ENCODE assay signal across 1 cellular context in the genomic region with DNA sequence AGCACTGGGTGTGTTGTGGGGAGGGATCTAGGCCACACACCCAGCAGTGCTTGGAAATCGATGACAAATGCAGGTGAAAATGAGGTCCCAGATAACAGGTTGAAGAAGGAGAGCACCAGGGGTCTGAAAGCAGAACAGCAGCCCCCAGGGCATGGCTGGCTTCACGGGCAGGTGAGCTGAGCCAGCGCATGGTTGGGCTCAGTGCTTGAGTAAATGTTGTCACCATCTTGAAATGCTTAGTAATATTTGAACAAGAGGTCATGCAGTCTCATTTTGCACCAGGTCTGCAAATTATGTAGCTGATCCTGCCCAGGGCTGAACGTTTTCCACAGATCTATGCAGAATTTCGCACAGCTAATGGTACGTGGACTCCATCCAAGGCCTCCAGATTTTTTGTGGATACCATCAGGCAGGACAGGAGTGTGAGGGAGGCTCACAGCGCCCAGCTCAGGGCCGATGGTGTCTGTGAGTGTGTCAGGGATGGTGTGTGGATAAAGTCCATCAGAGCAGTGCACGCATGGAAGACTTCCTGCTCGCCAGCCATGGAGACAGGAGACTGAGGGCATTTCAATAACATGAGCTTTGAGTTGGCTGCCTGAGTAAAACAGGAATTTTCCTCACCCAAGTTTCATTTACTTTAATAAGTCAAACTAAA.
TF ChIP-seq lines count a peak whose summit lies in the region.

No MANE protein-coding gene starts in this region.

TF ChIP-seq in HepG2, 621 proteins besides CTCF, POLR2A, EP300 and RAD21 (continued from another document):
- TF ChIP-seq, protein P1, sequence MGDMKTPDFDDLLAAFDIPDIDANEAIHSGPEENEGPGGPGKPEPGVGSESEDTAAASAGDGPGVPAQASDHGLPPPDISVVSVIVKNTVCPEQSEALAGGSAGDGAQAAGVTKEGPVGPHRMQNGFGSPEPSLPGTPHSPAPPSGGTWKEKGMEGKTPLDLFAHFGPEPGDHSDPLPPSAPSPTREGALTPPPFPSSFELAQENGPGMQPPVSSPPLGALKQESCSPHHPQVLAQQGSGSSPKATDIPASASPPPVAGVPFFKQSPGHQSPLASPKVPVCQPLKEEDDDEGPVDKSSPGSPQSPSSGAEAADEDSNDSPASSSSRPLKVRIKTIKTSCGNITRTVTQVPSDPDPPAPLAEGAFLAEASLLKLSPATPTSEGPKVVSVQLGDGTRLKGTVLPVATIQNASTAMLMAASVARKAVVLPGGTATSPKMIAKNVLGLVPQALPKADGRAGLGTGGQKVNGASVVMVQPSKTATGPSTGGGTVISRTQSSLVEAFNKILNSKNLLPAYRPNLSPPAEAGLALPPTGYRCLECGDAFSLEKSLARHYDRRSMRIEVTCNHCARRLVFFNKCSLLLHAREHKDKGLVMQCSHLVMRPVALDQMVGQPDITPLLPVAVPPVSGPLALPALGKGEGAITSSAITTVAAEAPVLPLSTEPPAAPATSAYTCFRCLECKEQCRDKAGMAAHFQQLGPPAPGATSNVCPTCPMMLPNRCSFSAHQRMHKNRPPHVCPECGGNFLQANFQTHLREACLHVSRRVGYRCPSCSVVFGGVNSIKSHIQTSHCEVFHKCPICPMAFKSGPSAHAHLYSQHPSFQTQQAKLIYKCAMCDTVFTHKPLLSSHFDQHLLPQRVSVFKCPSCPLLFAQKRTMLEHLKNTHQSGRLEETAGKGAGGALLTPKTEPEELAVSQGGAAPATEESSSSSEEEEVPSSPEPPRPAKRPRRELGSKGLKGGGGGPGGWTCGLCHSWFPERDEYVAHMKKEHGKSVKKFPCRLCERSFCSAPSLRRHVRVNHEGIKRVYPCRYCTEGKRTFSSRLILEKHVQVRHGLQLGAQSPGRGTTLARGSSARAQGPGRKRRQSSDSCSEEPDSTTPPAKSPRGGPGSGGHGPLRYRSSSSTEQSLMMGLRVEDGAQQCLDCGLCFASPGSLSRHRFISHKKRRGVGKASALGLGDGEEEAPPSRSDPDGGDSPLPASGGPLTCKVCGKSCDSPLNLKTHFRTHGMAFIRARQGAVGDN (CRISPR knock-in tag; IDR thresholded peaks at IDR 0.05), result peak; percentile 15; the same call in 1 of the 2 replicates
- TF ChIP-seq ZNF530 (CRISPR knock-in tag; IDR thresholded peaks at IDR 0.05; ENCODE audit: low read depth) (no peak), HNF4G (IDR thresholded peaks at IDR 0.05; ENCODE audit: borderline replicate concordance, low read depth, low read length) (no peak), HNF4G (CRISPR knock-in tag; IDR thresholded peaks at IDR 0.05; ENCODE audit: borderline replicate concordance, low read depth) (no peak), DZIP1 (CRISPR knock-in tag; IDR thresholded peaks at IDR 0.05) (no peak), FOXO1 (CRISPR knock-in tag; IDR thresholded peaks at IDR 0.05) (no peak), YY1 (IDR thresholded peaks at IDR 0.05; ENCODE audit: insufficient read depth, insufficient replicate concordance, low read depth, low read length) (peak; percentile 2), SIX4 (CRISPR knock-in tag; IDR thresholded peaks at IDR 0.05) (no peak), ZBTB43 (CRISPR knock-in tag; conservative IDR thresholded peaks at IDR 0.05) (0 out of 2 replicates have a peak, but pooled peaks have one; percentile 9), HNF4A (CRISPR knock-in tag; IDR thresholded peaks at IDR 0.05) (0 out of 2 replicates have a peak, but pooled peaks have one; percentile 8), IRF9 (CRISPR knock-in tag; IDR thresholded peaks at IDR 0.05; ENCODE audit: borderline replicate concordance) (peak; percentile 43; the same call in 1 of the 2 replicates), AGO2 (optimal IDR thresholded peaks at IDR 0.05; ENCODE audit: low read depth, low read length) (no peak), FOXC1 (CRISPR knock-in tag; IDR thresholded peaks at IDR 0.05; ENCODE audit: borderline replicate concordance) (peak; percentile 24; the same call in 1 of the 2 replicates), ZNF292 (CRISPR knock-in tag; IDR thresholded peaks at IDR 0.05; ENCODE audit: borderline replicate concordance, low read depth) (peak; percentile 25; the same call in 1 of the 2 replicates), SOX6 (IDR thresholded peaks at IDR 0.05) (no peak), SOX6 (CRISPR knock-in tag; IDR thresholded peaks at IDR 0.05) (no peak), SMC3 (IDR thresholded peaks at IDR 0.05; ENCODE audit: low read length) (no peak)
- TF ChIP-seq, protein P2, sequence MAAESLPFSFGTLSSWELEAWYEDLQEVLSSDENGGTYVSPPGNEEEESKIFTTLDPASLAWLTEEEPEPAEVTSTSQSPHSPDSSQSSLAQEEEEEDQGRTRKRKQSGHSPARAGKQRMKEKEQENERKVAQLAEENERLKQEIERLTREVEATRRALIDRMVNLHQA (CRISPR knock-in tag; IDR thresholded peaks at IDR 0.05), result no peak
